In the genomic region with DNA sequence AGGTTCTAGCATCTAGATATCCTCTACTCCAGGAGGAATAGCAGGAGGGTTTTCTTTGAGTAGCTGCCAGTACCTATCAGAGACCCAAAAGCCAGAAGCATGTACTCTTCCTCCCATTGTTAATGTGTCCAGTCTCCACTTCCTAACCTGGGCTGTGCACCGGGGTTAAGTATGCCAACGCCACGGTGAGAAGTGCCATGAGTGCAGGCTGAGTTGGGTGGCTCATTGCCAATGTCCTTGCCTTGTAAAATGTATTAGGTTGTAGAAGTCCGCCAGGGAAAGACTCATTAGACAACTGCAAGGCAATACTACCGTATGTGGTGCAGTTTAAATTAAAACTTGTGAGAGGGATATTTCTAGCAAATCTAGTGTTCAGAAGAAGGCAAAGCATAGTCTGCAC, we compare ENCODE assay signal across 29 cellular contexts. TPM values are rescaled to one million over a fixed set of nuclear protein-coding genes. Genes with fewer than 3 reads are reported as not detected.
"Had no signal": no experiment of that assay in that cellular context is flagged by ENCODE, and none has a peak within 500 bp of the region (broad histone marks: within the 10 kb centered on the region; RNA-seq: fewer than 3 reads in every experiment).

No MANE protein-coding gene starts in this region.

- H3K9ac ChIP-seq: KMS-11 had no signal

- H3K9me3 ChIP-seq: breast epithelium, MG63, SJSA1 had no signal

- H3K4me1 ChIP-seq: breast epithelium, SJSA1 had no signal

- H3K4me3 ChIP-seq: breast epithelium, MG63, SJSA1 had no signal

- H3K36me3 ChIP-seq: breast epithelium, MG63, SJSA1 had no signal

- H3K4me2 ChIP-seq: KMS-11 had no signal

- DNase-seq: activated CD4-positive, alpha-beta T cell treated with anti-CD3 and anti-CD28 coated beads for 1 hour; activated CD4-positive, alpha-beta T cell treated with anti-CD3 and anti-CD28 coated beads, Interleukin-2, amount 10 ng/mL, durations not matched to agents 24 days and 14 days; activated CD4-positive, alpha-beta T cell treated with anti-CD3 and anti-CD28 coated beads, Interleukin-2, amount 50 U/mL, for 48 hours; activated CD8-positive, alpha-beta memory T cell treated with anti-CD3 and anti-CD28 coated beads, Interleukin-2, amount 10 ng/mL, durations not matched to agents 7 days and 5 days; activated effector memory CD4-positive, alpha-beta T cell treated with Interleukin-2 at 50 U/mL for 16 hours; activated naive CD4-positive, alpha-beta T cell; activated T-cell treated with anti-CD3 and anti-CD28 coated beads, Interleukin-2, amount 50 U/mL, for 24 hours; aorta; MG63; MV-4-11; NCI-H1092 treated with DMSO at 0.1 percent for 48 hours; NCI-H1417 treated with DMSO at 0.1 percent for 48 hours; NCI-H1694; NCI-H2029; NCI-H345; NCI-H510A; NCI-H526 treated with DMSO at 0.1 percent for 48 hours; NCI-H82; RPMI8226; SHP77; SW 1271 had no signal

- H3K27me3 ChIP-seq: breast epithelium, SJSA1 had no signal

- H3K27ac ChIP-seq: breast epithelium, KMS-11, SJSA1 had no signal

- ATAC-seq: activated CD8-positive, alpha-beta memory T cell treated with anti-CD3 and anti-CD28 coated beads, Interleukin-2, amount 10 ng/mL, durations not matched to agents 7 days and 5 days; SK-N-SH treated with all-trans-retinoic acid at 6 μM for 48 hours; WTC11 had no signal

RNA-seq across cellular contexts. Expression of a gene that starts 55.0 kb away (rescaled TPM):
- total RNA-seq: activated CD4-positive, alpha-beta T cell treated with anti-CD3 and anti-CD28 coated beads, Interleukin-2, amount 10 ng/mL, durations not matched to agents 24 days and 14 days; activated CD8-positive, alpha-beta memory T cell treated with anti-CD3 and anti-CD28 coated beads, Interleukin-2, amount 10 ng/mL, durations not matched to agents 7 days and 5 days; activated T-helper 1 cell treated with anti-CD3 and anti-CD28 coated beads, Interleukin-12 subunit alpha, Interleukin-12 subunit beta, Interleukin-2, Interleukin-4 antibody, amounts not matched to agents 30 ng/mL and 10 ng/mL and 1 ng/mL, durations not matched to agents 14 hours and 24 hours and 36 hours; OCI-LY7; SJSA1; T-helper 1 cell treated with Interleukin-12 subunit alpha and Interleukin-12 subunit beta and Interleukin-4 antibody, amounts not matched to agents 30 ng/mL and 1 ng/mL, for 36 hours had no signal
